In genomic region chr11:66950113-66950535, GRCh38 we compare ENCODE assay signal across 8 cellular contexts. TPM values are rescaled to one million over a fixed set of nuclear protein-coding genes. Genes with fewer than 3 reads are reported as not detected.
DNase-seq lines count a peak whose midpoint lies in the region; ATAC-seq, FAIRE-seq and TF ChIP-seq lines count a peak whose summit lies in the region.
"Had no signal": no experiment of that assay in that cellular context is flagged by ENCODE, and none has a peak within 500 bp of the region (broad histone marks: within the 10 kb centered on the region; RNA-seq: fewer than 3 reads in every experiment).

No MANE protein-coding gene starts in this region.

- WGBS in pancreas, 2 donors, result 56 to 60% methylated on average over 8 of the region's 8 CpGs

- no peak overlapping the region for H3K27ac ChIP-seq in colonic mucosa
- no peak overlapping the region for H3K27ac ChIP-seq in pancreas
- H3K27ac ChIP-seq in left ventricle myocardium inferior (replicated peaks), result no peak overlapping the region
- H3K27ac ChIP-seq: heart right ventricle had no signal

- peak; percentile 32 for DNase-seq in GM13976 (ENCODE audit: low spot score)
- DNase-seq in NCI-H226, result peak; percentile 55
- peak; percentile 52 for DNase-seq in colonic mucosa
- DNase-seq in pancreas, result peak in 3 of 6 donors; percentile 22 to 45 (median 29)
- no peak for DNase-seq in NCI-H1694 treated with DMSO at 0.1 percent for 48 hours (lab: John Stamatoyannopoulos, UW)
- DNase-seq in left ventricle myocardium inferior, result no peak
- DNase-seq: heart right ventricle had no signal

- H3K36me3 ChIP-seq in colonic mucosa, result no peaks in the 10 kb centered on the region
- H3K36me3 ChIP-seq in pancreas, result no peaks in the 10 kb centered on the region
- H3K36me3 ChIP-seq in left ventricle myocardium inferior, result no peaks in the 10 kb centered on the region
- H3K36me3 ChIP-seq: heart right ventricle had no signal

- H3K4me3 ChIP-seq in colonic mucosa (no peak overlapping the region), pancreas (no peak overlapping the region), left ventricle myocardium inferior (no peak overlapping the region)
- H3K4me3 ChIP-seq: heart right ventricle had no signal

- ATAC-seq in pancreas, result peak; percentile 24 to 54 (median 44)
- no peak for ATAC-seq in HG03571 (IDR thresholded peaks at IDR 0.05; ENCODE audit: unreplicated experiment)

- no peak for FAIRE-seq in pancreas (lab: Jason Lieb, UNC)

- H3K9ac ChIP-seq in colonic mucosa (ENCODE audit: low read depth in 2 of 2, low read length in 2 of 2), result no peak overlapping the region

- no peaks in the 10 kb centered on the region for H3K9me3 ChIP-seq in colonic mucosa
- H3K9me3 ChIP-seq in pancreas, result no peaks in the 10 kb centered on the region
- no peaks in the 10 kb centered on the region for H3K9me3 ChIP-seq in left ventricle myocardium inferior (replicated peaks)
- H3K9me3 ChIP-seq: heart right ventricle had no signal

- H3K4me1 ChIP-seq in colonic mucosa, result peaks cover 9% of the 10 kb centered on the region
- H3K4me1 ChIP-seq in pancreas, result peaks cover 0 to 4% (median 0%) of the 10 kb centered on the region in 3 donors
- no peaks in the 10 kb centered on the region for H3K4me1 ChIP-seq in left ventricle myocardium inferior

- intact Hi-C loops in colonic mucosa (cut with DNase I), result no loop called here
- intact Hi-C loops in pancreas (cut with DNase I), result no loop called here
- intact Hi-C loops in left ventricle myocardium inferior (cut with micrococcal nuclease), result no loop called here

- H3K27me3 ChIP-seq in colonic mucosa (no peaks in the 10 kb centered on the region), pancreas (no peaks in the 10 kb centered on the region), left ventricle myocardium inferior (ENCODE audit: low read depth) (no peaks in the 10 kb centered on the region)
- H3K27me3 ChIP-seq: heart right ventricle had no signal

- TF ChIP-seq CTCF in GM13976 (IDR thresholded peaks at IDR 0.05; ENCODE audit: borderline replicate concordance, control extremely low read depth, extremely low read depth, insufficient read depth, missing control alignments) (no peak), colonic mucosa (IDR thresholded peaks at IDR 0.05) (no peak), pancreas (IDR thresholded peaks at IDR 0.05) (no peak), left ventricle myocardium inferior (IDR thresholded peaks at IDR 0.05; ENCODE audit: borderline replicate concordance) (no peak)

- in situ Hi-C loops in GM13976 (cut with MboI; ENCODE audit: low sequenced_read_pairs, unreplicated experiment), result no loop called here

RNA-seq across cellular contexts. Expression of gene PC, which starts 8.1 kb away (rescaled TPM):
- total RNA-seq in colonic mucosa, result 10 to 100 TPM; 47.7 to 60.1 TPM
- total RNA-seq in pancreas, result 10 to 100 TPM in 3 of 6 donors, 1 to 10 TPM in 3; 4.1 to 14.4 (median 8.9) TPM
- polyA plus RNA-seq in pancreas, result 10 to 100 TPM; 13.6 to 16.0 TPM
- total RNA-seq in left ventricle myocardium inferior, result 10.3 TPM

RNA-seq across cellular contexts. Expression of gene C11orf86, which starts 25.0 kb away (rescaled TPM):
- total RNA-seq in colonic mucosa (10 to 100 TPM; 23.0 to 31.6 TPM), pancreas (under 1 TPM in 1 of 6 donors, not detected in 5; 0.38 TPM), left ventricle myocardium inferior (not detected)
- under 1 TPM in 1 of 2 donors, not detected in 1; 0.07 TPM for polyA plus RNA-seq in pancreas
- total RNA-seq: heart right ventricle had no signal
- polyA plus RNA-seq: heart right ventricle had no signal

Comparison
In these comparisons a context has a peak if more than half of its experiments do, and no peak if none do; other contexts are left out.
1. DNase-seq: peak in GM13976 (single experiment), NCI-H226 (single experiment) and colonic mucosa (single experiment); none in NCI-H1694 treated with DMSO at 0.1 percent for 48 hours (single experiment) and left ventricle myocardium inferior (single experiment).
2. RNA of gene C11orf86, which starts 25.0 kb away (total RNA-seq): 23.0 to 31.6 TPM in colonic mucosa; 0.38 TPM in pancreas and not detected in left ventricle myocardium inferior (single experiment); every median in the first group is over 10 times any median in the second.